Comparison of ENCODE assay signal across 1 cellular context in genomic region chr5:96248152-96248551, GRCh38.
TF ChIP-seq lines count a peak whose summit lies in the region.

No MANE protein-coding gene starts in this region.

TF ChIP-seq in liver, 16 proteins besides CTCF, POLR2A, EP300 and RAD21 (continued from another document):
- TF ChIP-seq, protein P1, sequence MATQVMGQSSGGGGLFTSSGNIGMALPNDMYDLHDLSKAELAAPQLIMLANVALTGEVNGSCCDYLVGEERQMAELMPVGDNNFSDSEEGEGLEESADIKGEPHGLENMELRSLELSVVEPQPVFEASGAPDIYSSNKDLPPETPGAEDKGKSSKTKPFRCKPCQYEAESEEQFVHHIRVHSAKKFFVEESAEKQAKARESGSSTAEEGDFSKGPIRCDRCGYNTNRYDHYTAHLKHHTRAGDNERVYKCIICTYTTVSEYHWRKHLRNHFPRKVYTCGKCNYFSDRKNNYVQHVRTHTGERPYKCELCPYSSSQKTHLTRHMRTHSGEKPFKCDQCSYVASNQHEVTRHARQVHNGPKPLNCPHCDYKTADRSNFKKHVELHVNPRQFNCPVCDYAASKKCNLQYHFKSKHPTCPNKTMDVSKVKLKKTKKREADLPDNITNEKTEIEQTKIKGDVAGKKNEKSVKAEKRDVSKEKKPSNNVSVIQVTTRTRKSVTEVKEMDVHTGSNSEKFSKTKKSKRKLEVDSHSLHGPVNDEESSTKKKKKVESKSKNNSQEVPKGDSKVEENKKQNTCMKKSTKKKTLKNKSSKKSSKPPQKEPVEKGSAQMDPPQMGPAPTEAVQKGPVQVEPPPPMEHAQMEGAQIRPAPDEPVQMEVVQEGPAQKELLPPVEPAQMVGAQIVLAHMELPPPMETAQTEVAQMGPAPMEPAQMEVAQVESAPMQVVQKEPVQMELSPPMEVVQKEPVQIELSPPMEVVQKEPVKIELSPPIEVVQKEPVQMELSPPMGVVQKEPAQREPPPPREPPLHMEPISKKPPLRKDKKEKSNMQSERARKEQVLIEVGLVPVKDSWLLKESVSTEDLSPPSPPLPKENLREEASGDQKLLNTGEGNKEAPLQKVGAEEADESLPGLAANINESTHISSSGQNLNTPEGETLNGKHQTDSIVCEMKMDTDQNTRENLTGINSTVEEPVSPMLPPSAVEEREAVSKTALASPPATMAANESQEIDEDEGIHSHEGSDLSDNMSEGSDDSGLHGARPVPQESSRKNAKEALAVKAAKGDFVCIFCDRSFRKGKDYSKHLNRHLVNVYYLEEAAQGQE (IDR thresholded peaks at IDR 0.05): no peak
- TF ChIP-seq GABPA (IDR thresholded peaks at IDR 0.05 in 1 of 2, conservative IDR thresholded peaks at IDR 0.05 in 1 of 2): no peak
- TF ChIP-seq JUND (IDR thresholded peaks at IDR 0.05): no peak
TF ChIP-seq in liver: peak in this region for 0.
